Comparison of ENCODE assay signal across 18 cellular contexts in genomic region chr1:170704256-170704655, GRCh38. TPM values are rescaled to one million over a fixed set of nuclear protein-coding genes. Genes with fewer than 3 reads are reported as not detected.
A peak's percentile ranks its signal among the peaks of the same experiment; 100 is the strongest.
DNase-seq lines count a peak whose midpoint lies in the region; ATAC-seq and TF ChIP-seq lines count a peak whose summit lies in the region.
"Had no signal": no experiment of that assay in that cellular context is flagged by ENCODE, and none has a peak within 500 bp of the region (broad histone marks: within the 10 kb centered on the region; RNA-seq: fewer than 3 reads in every experiment).

No MANE protein-coding gene starts in this region.

- ATAC-seq in HG03159 (IDR thresholded peaks at IDR 0.05; ENCODE audit: unreplicated experiment): no peak
- no peak for ATAC-seq in HG02870 (IDR thresholded peaks at IDR 0.05; ENCODE audit: unreplicated experiment)
- ATAC-seq: A549; CD8-positive, alpha-beta T cell; Right ventricle myocardium inferior had no signal

- peaks cover 68% of the 10 kb centered on the region for H3K36me3 Mint-ChIP-seq in HFFc6 (ENCODE audit: low read depth)
- H3K36me3 Mint-ChIP-seq in activated naive CD4-positive, alpha-beta T cell treated with anti-CD3 and anti-CD28 coated beads for 36 hours (ENCODE audit: low read depth): no peaks in the 10 kb centered on the region
- H3K36me3 Mint-ChIP-seq: CD8-positive, alpha-beta T cell had no signal

- no peak overlapping the region for H3K4me3 ChIP-seq in brain microvascular endothelial cell (ENCODE audit: low read depth, low read length)
- no peak overlapping the region for H3K4me3 ChIP-seq in subcutaneous abdominal adipose tissue (ENCODE audit: low read depth in 1 of 5, low read length in 5 of 5)
- H3K4me3 ChIP-seq: A549; BLaER1 treated with 17β-estradiol and CSF1 and Interleukin-3, amounts not matched to agents 10 nM and 100 nM had no signal

- peak overlapping the region; percentile 31; the same call in 1 of the 2 replicates for H3K27ac Mint-ChIP-seq in HFFc6
- no peak overlapping the region for H3K27ac Mint-ChIP-seq in activated naive CD4-positive, alpha-beta T cell treated with anti-CD3 and anti-CD28 coated beads for 36 hours
- H3K27ac Mint-ChIP-seq: CD8-positive, alpha-beta T cell; H9 had no signal

- H3K4me1 ChIP-seq in subcutaneous abdominal adipose tissue (ENCODE audit: control insufficient read depth in 5 of 5, insufficient read depth in 5 of 5, low read length in 5 of 5): peaks cover 0 to 3% (median 0%) of the 10 kb centered on the region in 5 donors
- H3K4me1 ChIP-seq: A549 had no signal

- H3K9me3 Mint-ChIP-seq in HFFc6: peaks cover 8% of the 10 kb centered on the region
- H3K9me3 Mint-ChIP-seq in activated naive CD4-positive, alpha-beta T cell treated with anti-CD3 and anti-CD28 coated beads for 36 hours: no peaks in the 10 kb centered on the region
- H3K9me3 Mint-ChIP-seq: H9 had no signal

- CTCF ChIA-PET in activated naive CD4-positive, alpha-beta T cell treated with anti-CD3 and anti-CD28 coated beads for 36 hours (lab: Charles Lee): no interaction called here

- H3K27ac ChIP-seq in brain microvascular endothelial cell (peak overlapping the region; percentile 84), subcutaneous abdominal adipose tissue (ENCODE audit: low read depth, low read length) (peak overlapping the region; percentile 0)
- H3K27ac ChIP-seq: A549; BLaER1 treated with 17β-estradiol and CSF1 and Interleukin-3, amounts not matched to agents 10 nM and 100 nM had no signal

- TF ChIP-seq CTCF in HFFc6 (IDR thresholded peaks at IDR 0.05): no peak
- TF ChIP-seq CTCF in brain microvascular endothelial cell (IDR thresholded peaks at IDR 0.05; ENCODE audit: low read depth, low read length, missing control alignments): no peak

- H3K27me3 ChIP-seq in brain microvascular endothelial cell (replicated peaks) (no peaks in the 10 kb centered on the region), subcutaneous abdominal adipose tissue (ENCODE audit: control insufficient read depth in 5 of 5, insufficient read depth in 4 of 5, low read length in 5 of 5) (no peaks in the 10 kb centered on the region)
- H3K27me3 ChIP-seq: BLaER1 treated with 17β-estradiol and CSF1 and Interleukin-3, amounts not matched to agents 10 nM and 100 nM had no signal

- H3K4me1 Mint-ChIP-seq in HFFc6 (ENCODE audit: low read depth): peaks cover 96% of the 10 kb centered on the region
- peaks cover 4% of the 10 kb centered on the region for H3K4me1 Mint-ChIP-seq in activated naive CD4-positive, alpha-beta T cell treated with anti-CD3 and anti-CD28 coated beads for 36 hours (ENCODE audit: low read depth)
- H3K4me1 Mint-ChIP-seq: H9 had no signal

- no peaks in the 10 kb centered on the region for H3K9me3 ChIP-seq in subcutaneous abdominal adipose tissue (ENCODE audit: control insufficient read depth in 5 of 5, low read length in 5 of 5)
- H3K9me3 ChIP-seq: A549 had no signal

- H3K27me3 Mint-ChIP-seq in HFFc6 (ENCODE audit: insufficient read depth): no peaks in the 10 kb centered on the region; the same call in 1 of the 2 replicates
- peaks cover 5% of the 10 kb centered on the region for H3K27me3 Mint-ChIP-seq in activated naive CD4-positive, alpha-beta T cell treated with anti-CD3 and anti-CD28 coated beads for 36 hours (ENCODE audit: low read depth)

- H3K4me3 Mint-ChIP-seq in HFFc6: no peak overlapping the region
- H3K4me3 Mint-ChIP-seq in activated naive CD4-positive, alpha-beta T cell treated with anti-CD3 and anti-CD28 coated beads for 36 hours: no peak overlapping the region
- H3K4me3 Mint-ChIP-seq: CD8-positive, alpha-beta T cell; H9 had no signal

- H3K9ac ChIP-seq in subcutaneous abdominal adipose tissue (ENCODE audit: low read length in 5 of 5): no peak overlapping the region
- H3K9ac ChIP-seq: BLaER1 treated with 17β-estradiol and CSF1 and Interleukin-3, amounts not matched to agents 10 nM and 100 nM had no signal

- H3K36me3 ChIP-seq in brain microvascular endothelial cell (replicated peaks) (no peaks in the 10 kb centered on the region), subcutaneous abdominal adipose tissue (ENCODE audit: control insufficient read depth in 5 of 5, insufficient read depth in 5 of 5, low read length in 5 of 5) (no peaks in the 10 kb centered on the region)
- H3K36me3 ChIP-seq: BLaER1 treated with 17β-estradiol and CSF1 and Interleukin-3, amounts not matched to agents 10 nM and 100 nM had no signal

- DNase-seq in HFFc6 (no peak), brain microvascular endothelial cell (no peak), left kidney (ENCODE audit: low read depth, low spot score) (peak; percentile 14)
- no peak for DNase-seq in activated naive CD4-positive, alpha-beta T cell treated with anti-CD3 and anti-CD28 coated beads for 36 hours
- DNase-seq: Calu3; CD8-positive, alpha-beta T cell; H9; NCI-H1105; NCI-H2081; NCI-H748 treated with DMSO at 0.1 percent for 48 hours; NK-92 treated with Interleukin-12 subunit alpha and Interleukin-12 subunit beta, amount 100 ng/mL, for 24 hours had no signal

- in situ Hi-C loops in brain microvascular endothelial cell (cut with HindIII; ENCODE audit: low pct_ligation_motif_present, low sequenced_read_pairs): no loop called here

- intact Hi-C loops in activated naive CD4-positive, alpha-beta T cell treated with anti-CD3 and anti-CD28 coated beads for 36 hours (cut with micrococcal nuclease): no loop called here

RNA-seq across cellular contexts. Expression of gene PRRX1, which starts 40.3 kb away (rescaled TPM):
- total RNA-seq in HFFc6 (2021; fragmentation: NEBNext Ultra II Directional; extraction: Animal tissue kit (Norgen Biotek cat#: 25700)): 100 to 1,000 TPM; 151 to 310 (median 270) TPM
- not detected for total RNA-seq in activated naive CD4-positive, alpha-beta T cell treated with anti-CD3 and anti-CD28 coated beads for 36 hours
- total RNA-seq: CD8-positive, alpha-beta T cell; H9; NCI-H460 had no signal

Comparison
In these comparisons a context has a peak if more than half of its experiments do, and no peak if none do; other contexts are left out.
1. RNA of gene PRRX1, which starts 40.3 kb away (total RNA-seq): 151 to 310 TPM in HFFc6; not detected in activated naive CD4-positive, alpha-beta T cell treated with anti-CD3 and anti-CD28 coated beads for 36 hours; every median in the first group is over 100 times any median in the second.